Comparison of ENCODE assay signal across 2 cellular contexts in genomic region chr11:118939948-118940598, GRCh38.
A peak's percentile ranks its signal among the peaks of the same experiment; 100 is the strongest.
TF ChIP-seq lines count a peak whose summit lies in the region.

No MANE protein-coding gene starts in this region.

TF ChIP-seq in GM23338, 12 proteins besides CTCF, POLR2A, EP300 and RAD21:
- no peak for TF ChIP-seq ZNF462 (CRISPR knock-in tag; IDR thresholded peaks at IDR 0.05)
- no peak for TF ChIP-seq EZH2 (IDR thresholded peaks at IDR 0.05; ENCODE audit: low read depth, unreplicated experiment)
- TF ChIP-seq ZNF114 (CRISPR knock-in tag; IDR thresholded peaks at IDR 0.05), result no peak
- no peak for TF ChIP-seq JUNB (IDR thresholded peaks at IDR 0.05; ENCODE audit: unreplicated experiment)
- no peak for TF ChIP-seq NANOG (IDR thresholded peaks at IDR 0.05; ENCODE audit: borderline replicate concordance)
- no peak for TF ChIP-seq EZH2phosphoT487 (IDR thresholded peaks at IDR 0.05; ENCODE audit: unreplicated experiment)
- no peak for TF ChIP-seq POLR2AphosphoS5 (IDR thresholded peaks at IDR 0.05; ENCODE audit: low read depth)
- no peak for TF ChIP-seq ZNF331 (CRISPR knock-in tag; IDR thresholded peaks at IDR 0.05; ENCODE audit: low read depth)
- no peak for TF ChIP-seq ETS1 (IDR thresholded peaks at IDR 0.05)
- no peak for TF ChIP-seq STAT1 (IDR thresholded peaks at IDR 0.05; ENCODE audit: unreplicated experiment)
- no peak for TF ChIP-seq REST (IDR thresholded peaks at IDR 0.05; ENCODE audit: unreplicated experiment)
- TF ChIP-seq CREB1 (CRISPR knock-in tag; IDR thresholded peaks at IDR 0.05; ENCODE audit: low read depth), result no peak

TF ChIP-seq in H1, 55 proteins besides CTCF, POLR2A, EP300 and RAD21:
- no peak for TF ChIP-seq EZH2 (IDR thresholded peaks at IDR 0.05; ENCODE audit: low read depth, low read length, severe bottlenecking)
- TF ChIP-seq E2F6 (IDR thresholded peaks at IDR 0.05), result peak; percentile 64; the same call in 1 of the 2 replicates
- peak; percentile 75 for TF ChIP-seq MAX (IDR thresholded peaks at IDR 0.05)
- TF ChIP-seq YY1 (IDR thresholded peaks at IDR 0.05; ENCODE audit: low read depth, low read length), result no peak
